In the genomic region with DNA sequence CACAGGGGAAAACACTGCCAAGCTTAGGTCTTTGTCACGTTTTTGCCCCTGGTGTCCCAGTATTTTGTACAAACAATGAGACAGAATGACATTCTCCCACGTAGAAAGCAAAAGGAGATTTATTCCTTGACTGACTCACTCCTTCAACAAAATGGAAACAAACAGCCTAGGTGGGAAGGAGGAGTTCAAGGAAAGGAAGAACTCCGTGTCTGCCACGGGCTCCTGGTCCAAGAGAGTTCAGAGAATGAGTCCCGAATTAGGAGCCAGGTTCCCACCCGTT, we compare ENCODE assay signal across 1 cellular context.
TF ChIP-seq lines count a peak whose summit lies in the region.

No MANE protein-coding gene starts in this region.

TF ChIP-seq in WTC11, 78 proteins besides CTCF, POLR2A, EP300 and RAD21 (continued from another document):
- TF ChIP-seq PRDM15 (CRISPR knock-in tag; IDR thresholded peaks at IDR 0.05) (no peak), ATF3 (CRISPR knock-in tag; conservative IDR thresholded peaks at IDR 0.05) (no peak), NFE2L1 (CRISPR knock-in tag; IDR thresholded peaks at IDR 0.05) (no peak), ELF4 (CRISPR knock-in tag; IDR thresholded peaks at IDR 0.05; ENCODE audit: low read depth) (no peak), RELA (CRISPR knock-in tag; IDR thresholded peaks at IDR 0.05; ENCODE audit: borderline replicate concordance) (no peak), ZBTB21 (CRISPR knock-in tag; IDR thresholded peaks at IDR 0.05; ENCODE audit: borderline replicate concordance) (no peak)
